14 cellular contexts compared by ENCODE assay signal in the genomic region with DNA sequence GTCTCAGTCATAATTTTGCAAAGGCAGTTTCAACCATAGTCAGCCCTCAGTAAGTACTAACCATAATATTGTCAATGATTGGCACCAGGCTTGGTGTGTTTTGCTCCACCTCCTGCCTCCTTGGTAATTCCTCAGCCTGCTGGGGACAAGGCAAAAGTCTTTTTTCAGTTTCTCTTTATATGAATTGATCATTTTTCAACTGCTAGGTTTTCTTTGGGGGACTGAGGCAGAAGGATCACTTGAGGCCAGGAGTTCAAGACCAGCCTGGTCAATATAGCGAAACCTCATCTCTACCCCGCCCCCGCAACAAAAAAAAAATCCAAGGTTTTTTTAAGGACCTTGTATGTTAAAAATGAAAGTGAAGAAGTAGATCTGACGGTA.
DNase-seq lines count a peak whose midpoint lies in the region; ATAC-seq, FAIRE-seq and TF ChIP-seq lines count a peak whose summit lies in the region.
"Had no signal": no experiment of that assay in that cellular context is flagged by ENCODE, and none has a peak within 500 bp of the region (broad histone marks: within the 10 kb centered on the region; RNA-seq: fewer than 3 reads in every experiment).

No MANE protein-coding gene starts in this region.

- peak overlapping the region; percentile 67 for H3K4me3 Mint-ChIP-seq in CD4-positive, alpha-beta T cell
- H3K4me3 Mint-ChIP-seq in activated T-helper 17 cell treated with anti-CD3 and anti-CD28 coated beads, Interleukin-2, amount 50 U/mL, for 72 hours: peak overlapping the region; percentile 88
- H3K4me3 Mint-ChIP-seq in naive B cell: peak overlapping the region; percentile 65 to 92 (median 79)

- no peaks in the 10 kb centered on the region for H3K9me3 Mint-ChIP-seq in CD4-positive, alpha-beta T cell
- no peaks in the 10 kb centered on the region for H3K9me3 Mint-ChIP-seq in activated T-helper 17 cell treated with anti-CD3 and anti-CD28 coated beads, Interleukin-2, amount 50 U/mL, for 72 hours
- H3K9me3 Mint-ChIP-seq in naive B cell: no peaks in the 10 kb centered on the region

- H3K4me3 ChIP-seq in HL-60 (replicated peaks; ENCODE audit: insufficient read depth, low read length): no peak overlapping the region
- H3K4me3 ChIP-seq: ascending aorta, psoas muscle, thyroid gland had no signal

- H3K36me3 Mint-ChIP-seq in CD4-positive, alpha-beta T cell (ENCODE audit: low read depth): peaks cover 84% of the 10 kb centered on the region
- H3K36me3 Mint-ChIP-seq in activated T-helper 17 cell treated with anti-CD3 and anti-CD28 coated beads, Interleukin-2, amount 50 U/mL, for 72 hours (ENCODE audit: low read depth): peaks cover 78% of the 10 kb centered on the region
- H3K36me3 Mint-ChIP-seq in naive B cell: peaks cover 14 to 25% of the 10 kb centered on the region in 2 donors

- intact Hi-C loops in CD4-positive, alpha-beta T cell (cut with DNase I, micrococcal nuclease): loop anchor here in 1 of 2 experiments (2.0 to 5.0 kb wide), 2 partner anchors 14 to 191 kb away; no protein-coding TSS in a partner anchor
- intact Hi-C loops in posterior vena cava (cut with DNase I): no loop called here

- peaks cover 90% of the 10 kb centered on the region for H3K4me1 Mint-ChIP-seq in CD4-positive, alpha-beta T cell (ENCODE audit: low read depth)
- H3K4me1 Mint-ChIP-seq in activated T-helper 17 cell treated with anti-CD3 and anti-CD28 coated beads, Interleukin-2, amount 50 U/mL, for 72 hours: peaks cover 51% of the 10 kb centered on the region
- peaks cover 53 to 80% (median 63%) of the 10 kb centered on the region in 3 donors for H3K4me1 Mint-ChIP-seq in naive B cell

- ATAC-seq in CD4-positive, alpha-beta T cell (ENCODE audit: poor library complexity): no peak
- ATAC-seq in activated T-helper 17 cell treated with anti-CD3 and anti-CD28 coated beads, Interleukin-2, amount 50 U/mL, for 72 hours (replicated peaks): peak; percentile 65
- no peak for ATAC-seq in naive B cell (ENCODE audit: low read depth in 2 of 2)
- ATAC-seq: psoas muscle had no signal

- no peaks in the 10 kb centered on the region for H3K27me3 ChIP-seq in CD4-positive, alpha-beta T cell (ENCODE audit: control insufficient read depth, insufficient read depth, low read length)
- no peaks in the 10 kb centered on the region for H3K27me3 ChIP-seq in HL-60 (ENCODE audit: insufficient read depth, poor library complexity, severe bottlenecking)
- H3K27me3 ChIP-seq: ascending aorta, thyroid gland had no signal

- TF ChIP-seq CTCF in CD4-positive, alpha-beta T cell (IDR thresholded peaks at IDR 0.05): no peak
- TF ChIP-seq CTCF in HL-60 (IDR thresholded peaks at IDR 0.05; ENCODE audit: insufficient read depth, low read length): no peak

- no peaks in the 10 kb centered on the region for H3K9me3 ChIP-seq in CD4-positive, alpha-beta T cell (ENCODE audit: control insufficient read depth, low read length)
- H3K9me3 ChIP-seq: ascending aorta, psoas muscle, thyroid gland had no signal

- peak overlapping the region; percentile 88 for H3K27ac Mint-ChIP-seq in CD4-positive, alpha-beta T cell
- peak overlapping the region; percentile 96 for H3K27ac Mint-ChIP-seq in activated T-helper 17 cell treated with anti-CD3 and anti-CD28 coated beads, Interleukin-2, amount 50 U/mL, for 72 hours
- H3K27ac Mint-ChIP-seq in naive B cell: peak overlapping the region; percentile 90 to 97 (median 94)

- POLR2A ChIA-PET in CD4-positive, alpha-beta T cell (lab: Charles Lee): interaction anchor here (0.6 to 7.0 kb wide), 13 partner anchors 11 to 601 kb away, joined by 3 to 96 read pairs (median 5); a partner anchor contains a TSS

- CTCF ChIA-PET in CD4-positive, alpha-beta T cell (lab: Charles Lee): interaction anchor here (0.8 to 1.7 kb wide), 6 partner anchors 13 to 191 kb away, joined by 3 to 7 read pairs (median 5); no protein-coding TSS in a partner anchor

- DNase-seq in CD4-positive, alpha-beta T cell: no peak
- no peak for DNase-seq in HL-60 (ENCODE audit: low read depth in 1 of 2, low spot score in 1 of 2)
- DNase-seq in naive B cell: no peak
- DNase-seq in frontal cortex (ENCODE audit: low spot score in 2 of 2): no peak
- DNase-seq in posterior vena cava (ENCODE audit: low spot score): no peak
- DNase-seq in AG20443 (ENCODE audit: low spot score): no peak
- DNase-seq: dermis blood vessel endothelial cell; NCI-H2107; NK-92 treated with Interleukin-12 subunit alpha and Interleukin-12 subunit beta, amount 100 ng/mL, for 24 hours; psoas muscle; SIG-M5; thyroid gland had no signal

- H3K27me3 Mint-ChIP-seq in CD4-positive, alpha-beta T cell: no peaks in the 10 kb centered on the region
- H3K27me3 Mint-ChIP-seq in activated T-helper 17 cell treated with anti-CD3 and anti-CD28 coated beads, Interleukin-2, amount 50 U/mL, for 72 hours: no peaks in the 10 kb centered on the region
- H3K27me3 Mint-ChIP-seq in naive B cell: no peaks in the 10 kb centered on the region

- H3K27ac ChIP-seq in CD4-positive, alpha-beta T cell (ENCODE audit: low read depth, low read length): peak overlapping the region; percentile 71
- peak overlapping the region; percentile 76 for H3K27ac ChIP-seq in HL-60 (replicated peaks)
- H3K27ac ChIP-seq: ascending aorta, psoas muscle, thyroid gland had no signal

- no peak for FAIRE-seq in frontal cortex (lab: Jason Lieb, UNC)
